Comparison of ENCODE assay signal across 26 cellular contexts in the genomic region with DNA sequence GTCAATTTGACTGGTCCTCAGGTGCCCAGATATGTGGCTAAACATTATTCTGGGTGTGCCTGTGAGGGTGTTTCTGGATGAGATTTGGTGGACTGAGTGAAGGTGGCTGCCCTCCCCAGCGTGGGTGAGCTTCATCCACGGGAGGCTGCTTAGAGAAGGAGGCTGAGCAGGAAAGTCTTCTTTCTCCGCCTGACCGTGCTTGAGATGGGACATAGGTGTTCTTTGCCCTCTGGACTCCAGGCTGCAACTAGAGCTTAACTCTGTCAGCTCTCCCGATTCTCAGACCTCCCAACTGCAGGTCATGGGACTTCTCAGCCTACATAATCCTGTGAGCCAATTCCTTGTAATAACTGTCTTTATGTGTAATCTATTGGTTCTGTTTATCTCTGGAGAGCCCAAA. TPM values are rescaled to one million over a fixed set of nuclear protein-coding genes. Genes with fewer than 3 reads are reported as not detected.
A peak's percentile ranks its signal among the peaks of the same experiment; 100 is the strongest.
DNase-seq lines count a peak whose midpoint lies in the region; ATAC-seq, FAIRE-seq and TF ChIP-seq lines count a peak whose summit lies in the region.
"Had no signal": no experiment of that assay in that cellular context is flagged by ENCODE, and none has a peak within 500 bp of the region (broad histone marks: within the 10 kb centered on the region; RNA-seq: fewer than 3 reads in every experiment).

No MANE protein-coding gene starts in this region.

- no peak for TF ChIP-seq CTCF in CD4-positive, alpha-beta T cell (IDR thresholded peaks at IDR 0.05)
- no peak for TF ChIP-seq CTCF in mucosa of descending colon (IDR thresholded peaks at IDR 0.05)
- TF ChIP-seq CTCF in HFFc6 (IDR thresholded peaks at IDR 0.05): no peak

- peaks cover 77% of the 10 kb centered on the region for H3K4me1 Mint-ChIP-seq in CD4-positive, alpha-beta T cell (ENCODE audit: low read depth)
- H3K4me1 Mint-ChIP-seq in T-helper 17 cell (peaks cover 31% of the 10 kb centered on the region), HFFc6 (ENCODE audit: low read depth) (peaks cover 25% of the 10 kb centered on the region)

- no peaks in the 10 kb centered on the region for H3K9me3 Mint-ChIP-seq in CD4-positive, alpha-beta T cell
- no peaks in the 10 kb centered on the region for H3K9me3 Mint-ChIP-seq in HFFc6
- H3K9me3 Mint-ChIP-seq: CD4-positive, alpha-beta memory T cell; T-helper 2 cell treated with Interferon-gamma antibody and Interleukin-4, amounts not matched to agents 5 μg/mL and 100 μg/mL, for 36 hours had no signal

- no peaks in the 10 kb centered on the region for H3K9me3 ChIP-seq in CD4-positive, alpha-beta T cell (ENCODE audit: control insufficient read depth, low read length)
- H3K9me3 ChIP-seq in T-helper 17 cell (ENCODE audit: control insufficient read depth, low read length, poor library complexity, severe bottlenecking) (no peaks in the 10 kb centered on the region), mucosa of descending colon (no peaks in the 10 kb centered on the region), small intestine (ENCODE audit: control insufficient read depth, low read depth) (no peaks in the 10 kb centered on the region)
- H3K9me3 ChIP-seq: MG63, SJSA1, uterus had no signal

- 19 to 69% (median 42%) methylated on average over 5 of the region's 5 CpGs for WGBS in small intestine, 3 donors

- peaks cover 6% of the 10 kb centered on the region for H3K4me1 ChIP-seq in mucosa of descending colon (ENCODE audit: low read depth)
- peaks cover 4% of the 10 kb centered on the region in 2 donors for H3K4me1 ChIP-seq in small intestine (ENCODE audit: control insufficient read depth in 2 of 2, insufficient read depth in 1 of 2, low read depth in 1 of 2, low read length in 1 of 2)
- H3K4me1 ChIP-seq: SJSA1 had no signal

- H3K4me3 ChIP-seq in mucosa of descending colon (no peak overlapping the region), small intestine (ENCODE audit: low read depth in 1 of 2, low read length in 2 of 2) (no peak overlapping the region)
- H3K4me3 ChIP-seq: MG63, SJSA1, uterus had no signal

- intact Hi-C loops in CD4-positive, alpha-beta T cell (cut with DNase I, micrococcal nuclease): no loop called here
- intact Hi-C loops in mucosa of descending colon (cut with DNase I, micrococcal nuclease): no loop called here

- peaks cover 37% of the 10 kb centered on the region for H3K36me3 Mint-ChIP-seq in CD4-positive, alpha-beta T cell (ENCODE audit: low read depth)
- H3K36me3 Mint-ChIP-seq in T-helper 17 cell (ENCODE audit: low read depth) (peaks cover 4% of the 10 kb centered on the region), HFFc6 (ENCODE audit: low read depth) (peaks cover 23% of the 10 kb centered on the region)

- no peak for ATAC-seq in CD4-positive, alpha-beta T cell (ENCODE audit: poor library complexity)
- no peak for ATAC-seq in T-helper 17 cell
- peak; percentile 27 for ATAC-seq in mucosa of descending colon
- ATAC-seq in GM19395 (IDR thresholded peaks at IDR 0.05; ENCODE audit: unreplicated experiment): no peak
- ATAC-seq: Panc1 had no signal

- no peak for FAIRE-seq in small intestine (lab: Jason Lieb, UNC)
- FAIRE-seq: endometrium had no signal

- peak overlapping the region; percentile 75 for H3K27ac Mint-ChIP-seq in CD4-positive, alpha-beta T cell
- H3K27ac Mint-ChIP-seq in T-helper 17 cell (peak overlapping the region; percentile 71), HFFc6 (no peak overlapping the region)

- no peaks in the 10 kb centered on the region for H3K27me3 Mint-ChIP-seq in CD4-positive, alpha-beta T cell
- H3K27me3 Mint-ChIP-seq in T-helper 17 cell (no peaks in the 10 kb centered on the region), HFFc6 (ENCODE audit: insufficient read depth) (no peaks in the 10 kb centered on the region)
- H3K27me3 Mint-ChIP-seq: CD4-positive, alpha-beta memory T cell had no signal

- CTCF ChIA-PET in CD4-positive, alpha-beta T cell (lab: Charles Lee): interaction anchor here (0.8 to 1.6 kb wide), 2 partner anchors 34 to 86 kb away, joined by 3 to 4 read pairs; no protein-coding TSS in a partner anchor

- H3K4me3 Mint-ChIP-seq in CD4-positive, alpha-beta T cell: no peak overlapping the region
- H3K4me3 Mint-ChIP-seq in T-helper 17 cell: no peak overlapping the region
- no peak overlapping the region for H3K4me3 Mint-ChIP-seq in HFFc6
- H3K4me3 Mint-ChIP-seq: T-helper 2 cell treated with Interferon-gamma antibody and Interleukin-4, amounts not matched to agents 5 μg/mL and 100 μg/mL, for 36 hours had no signal

- no peaks in the 10 kb centered on the region for H3K27me3 ChIP-seq in CD4-positive, alpha-beta T cell (ENCODE audit: control insufficient read depth, insufficient read depth, low read length)
- no peaks in the 10 kb centered on the region for H3K27me3 ChIP-seq in small intestine (ENCODE audit: control insufficient read depth in 2 of 2, insufficient read depth in 2 of 2, low read length in 2 of 2)
- H3K27me3 ChIP-seq: brain microvascular endothelial cell, MG63, SJSA1, uterus had no signal

- H3K27ac ChIP-seq in CD4-positive, alpha-beta T cell (ENCODE audit: low read depth, low read length): no peak overlapping the region
- H3K27ac ChIP-seq in small intestine (ENCODE audit: low read depth in 1 of 2, low read length in 1 of 2): no peak overlapping the region
- H3K27ac ChIP-seq: brain microvascular endothelial cell, SJSA1, uterus had no signal

- H3K36me3 ChIP-seq in mucosa of descending colon (ENCODE audit: low read depth) (no peaks in the 10 kb centered on the region), small intestine (ENCODE audit: control insufficient read depth in 2 of 2, insufficient read depth in 2 of 2, low read length in 2 of 2) (peaks cover 0 to 4% of the 10 kb centered on the region in 2 donors)
- H3K36me3 ChIP-seq: uterus had no signal

- POLR2A ChIA-PET in CD4-positive, alpha-beta T cell (lab: Charles Lee): interaction anchor here (1.1 to 1.3 kb wide), 3 partner anchors 36 to 80 kb away, joined by 3 to 6 read pairs (median 4); no protein-coding TSS in a partner anchor

- DNase-seq in CD4-positive, alpha-beta T cell: no peak
- DNase-seq in T-helper 17 cell (no peak), mucosa of descending colon (no peak), small intestine (peak; percentile 66), cerebellar nuclear complex (lab: John Stamatoyannopoulos, UW) (no peak), HFFc6 (no peak)
- DNase-seq: activated CD8-positive, alpha-beta memory T cell treated with anti-CD3 and anti-CD28 coated beads, Interleukin-2, amount 50 U/mL, for 48 hours; activated effector memory CD4-positive, alpha-beta T cell treated with Interleukin-2 at 50 U/mL for 16 hours; brain microvascular endothelial cell; CD4-positive, alpha-beta memory T cell; cortex of kidney; DMS53; H7; left cardiac atrium; MG63; NCI-H1436; NCI-H2107; NCI-H510A treated with DMSO at 0.1 percent for 48 hours; nucleus accumbens; stimulated activated CD4-positive, alpha-beta T cell treated with anti-CD3 and anti-CD28 coated beads, Interleukin-4, amount 100 ng/mL, for 4 hours; uterus had no signal

RNA-seq across cellular contexts. Expression of a gene that starts 34.0 kb away (rescaled TPM):
- 100 to 1,000 TPM; 113 to 121 TPM for total RNA-seq in CD4-positive, alpha-beta T cell
- 100 to 1,000 TPM; 145 to 166 TPM for total RNA-seq in T-helper 17 cell
- total RNA-seq in mucosa of descending colon: 100 to 1,000 TPM; 237 to 302 (median 265) TPM
- 100 to 1,000 TPM; 141 to 167 (median 162) TPM for polyA plus RNA-seq in small intestine
- 100 to 1,000 TPM; 311 to 355 (median 323) TPM for total RNA-seq in HFFc6 (2021; fragmentation: NEBNext Ultra II Directional; extraction: Animal tissue kit (Norgen Biotek cat#: 25700))
